ENCODE assay signal across 8 cellular contexts in genomic region chr14:73027546-73027945, GRCh38. TPM values are rescaled to one million over a fixed set of nuclear protein-coding genes. Genes with fewer than 3 reads are reported as not detected.
DNase-seq lines count a peak whose midpoint lies in the region; ATAC-seq lines count a peak whose summit lies in the region.

No MANE protein-coding gene starts in this region.

- no peak for DNase-seq in T-helper 2 cell treated with Interferon-gamma antibody and Interleukin-4, amounts not matched to agents 5 μg/mL and 100 μg/mL, for 36 hours (ENCODE audit: low spot score)
- DNase-seq in T-helper 2 cell (no peak), substantia nigra (lab: John Stamatoyannopoulos, UW) (no peak), NCI-H1694 (lab: John Stamatoyannopoulos, UW) (no peak)

- H3K4me1 ChIP-seq in iPS-20b (ENCODE audit: insufficient read depth, low read length) = 0 out of 2 replicates have a peak, but pooled peaks cover 3% of the 10 kb centered on the region
- peaks cover 9% of the 10 kb centered on the region for H3K4me1 ChIP-seq in stomach smooth muscle (ENCODE audit: control insufficient read depth, insufficient read depth, low read length)

- H3K27ac ChIP-seq in iPS-20b (ENCODE audit: low read length) = no peak overlapping the region
- H3K27ac ChIP-seq in stomach smooth muscle (ENCODE audit: low read length) = no peak overlapping the region
- no peak overlapping the region for H3K27ac ChIP-seq in substantia nigra (ENCODE audit: low read depth, low read length, poor library complexity, severe bottlenecking)

- no peaks in the 10 kb centered on the region for H3K27me3 ChIP-seq in iPS-20b (ENCODE audit: insufficient read depth, low read length)
- no peaks in the 10 kb centered on the region for H3K27me3 ChIP-seq in stomach smooth muscle (ENCODE audit: control insufficient read depth in 1 of 2, insufficient read depth in 2 of 2, low read length in 2 of 2)

- H3K9me3 ChIP-seq in iPS-20b (ENCODE audit: insufficient read depth, low read depth, low read length) (no peaks in the 10 kb centered on the region), stomach smooth muscle (ENCODE audit: control insufficient read depth in 2 of 2, low read length in 2 of 2) (no peaks in the 10 kb centered on the region)

- H3K36me3 Mint-ChIP-seq in T-helper 2 cell treated with Interferon-gamma antibody and Interleukin-4, amounts not matched to agents 5 μg/mL and 100 μg/mL, for 36 hours (ENCODE audit: low read depth) = peaks cover 17% of the 10 kb centered on the region
- H3K36me3 Mint-ChIP-seq in activated T-helper 17 cell treated with anti-CD3 and anti-CD28 coated beads, Interleukin-2, amount 50 U/mL, for 72 hours (ENCODE audit: low read depth) = peaks cover 20% of the 10 kb centered on the region

- H3K36me3 ChIP-seq in iPS-20b (ENCODE audit: insufficient read depth, low read depth, low read length) = peaks cover 16% of the 10 kb centered on the region
- H3K36me3 ChIP-seq in stomach smooth muscle (ENCODE audit: control insufficient read depth in 2 of 2, insufficient read depth in 2 of 2, low read length in 2 of 2) = peaks cover 10 to 11% of the 10 kb centered on the region in 2 donors

- H3K9ac ChIP-seq in iPS-20b (ENCODE audit: low read depth, low read length) (peak overlapping the region; percentile 11; the same call in 1 of the 2 replicates), stomach smooth muscle (ENCODE audit: low read length in 2 of 2) (no peak overlapping the region)

- H3K4me3 ChIP-seq in iPS-20b (ENCODE audit: low read length) = peak overlapping the region; percentile 60
- peak overlapping the region; percentile 65 to 85 for H3K4me3 ChIP-seq in stomach smooth muscle (ENCODE audit: low read length in 2 of 2)

- H3K27ac Mint-ChIP-seq in T-helper 2 cell treated with Interferon-gamma antibody and Interleukin-4, amounts not matched to agents 5 μg/mL and 100 μg/mL, for 36 hours = peak overlapping the region; percentile 93
- H3K27ac Mint-ChIP-seq in activated T-helper 17 cell treated with anti-CD3 and anti-CD28 coated beads, Interleukin-2, amount 50 U/mL, for 72 hours = peak overlapping the region; percentile 89

- H3K4me3 Mint-ChIP-seq in T-helper 2 cell treated with Interferon-gamma antibody and Interleukin-4, amounts not matched to agents 5 μg/mL and 100 μg/mL, for 36 hours = peak overlapping the region; percentile 97
- H3K4me3 Mint-ChIP-seq in activated T-helper 17 cell treated with anti-CD3 and anti-CD28 coated beads, Interleukin-2, amount 50 U/mL, for 72 hours = peak overlapping the region; percentile 91

- no peaks in the 10 kb centered on the region for H3K27me3 Mint-ChIP-seq in T-helper 2 cell treated with Interferon-gamma antibody and Interleukin-4, amounts not matched to agents 5 μg/mL and 100 μg/mL, for 36 hours (ENCODE audit: low read depth)
- no peaks in the 10 kb centered on the region for H3K27me3 Mint-ChIP-seq in activated T-helper 17 cell treated with anti-CD3 and anti-CD28 coated beads, Interleukin-2, amount 50 U/mL, for 72 hours

- no peaks in the 10 kb centered on the region for H3K9me3 Mint-ChIP-seq in T-helper 2 cell treated with Interferon-gamma antibody and Interleukin-4, amounts not matched to agents 5 μg/mL and 100 μg/mL, for 36 hours
- H3K9me3 Mint-ChIP-seq in activated T-helper 17 cell treated with anti-CD3 and anti-CD28 coated beads, Interleukin-2, amount 50 U/mL, for 72 hours = no peaks in the 10 kb centered on the region

- H3K4me1 Mint-ChIP-seq in T-helper 2 cell treated with Interferon-gamma antibody and Interleukin-4, amounts not matched to agents 5 μg/mL and 100 μg/mL, for 36 hours (ENCODE audit: low read depth) = peaks cover 23% of the 10 kb centered on the region
- peaks cover 20% of the 10 kb centered on the region for H3K4me1 Mint-ChIP-seq in activated T-helper 17 cell treated with anti-CD3 and anti-CD28 coated beads, Interleukin-2, amount 50 U/mL, for 72 hours

- no peak for ATAC-seq in activated T-helper 17 cell treated with anti-CD3 and anti-CD28 coated beads, Interleukin-2, amount 50 U/mL, for 72 hours (replicated peaks)
- ATAC-seq in GM21390 (IDR thresholded peaks at IDR 0.05; ENCODE audit: unreplicated experiment) = no peak

RNA-seq across cellular contexts. Expression of gene ZFYVE1, which starts 0.6 kb away (rescaled TPM):
- 10 to 100 TPM; 15.9 to 18.7 TPM for total RNA-seq in activated T-helper 17 cell treated with anti-CD3 and anti-CD28 coated beads, Interleukin-2, amount 50 U/mL, for 72 hours

RNA-seq across cellular contexts. Expression of gene RBM25, which starts 30.8 kb away (rescaled TPM):
- 10 to 100 TPM; 66.5 to 94.3 TPM for total RNA-seq in activated T-helper 17 cell treated with anti-CD3 and anti-CD28 coated beads, Interleukin-2, amount 50 U/mL, for 72 hours
